ENCODE assay signal across 8 cellular contexts in the genomic region with DNA sequence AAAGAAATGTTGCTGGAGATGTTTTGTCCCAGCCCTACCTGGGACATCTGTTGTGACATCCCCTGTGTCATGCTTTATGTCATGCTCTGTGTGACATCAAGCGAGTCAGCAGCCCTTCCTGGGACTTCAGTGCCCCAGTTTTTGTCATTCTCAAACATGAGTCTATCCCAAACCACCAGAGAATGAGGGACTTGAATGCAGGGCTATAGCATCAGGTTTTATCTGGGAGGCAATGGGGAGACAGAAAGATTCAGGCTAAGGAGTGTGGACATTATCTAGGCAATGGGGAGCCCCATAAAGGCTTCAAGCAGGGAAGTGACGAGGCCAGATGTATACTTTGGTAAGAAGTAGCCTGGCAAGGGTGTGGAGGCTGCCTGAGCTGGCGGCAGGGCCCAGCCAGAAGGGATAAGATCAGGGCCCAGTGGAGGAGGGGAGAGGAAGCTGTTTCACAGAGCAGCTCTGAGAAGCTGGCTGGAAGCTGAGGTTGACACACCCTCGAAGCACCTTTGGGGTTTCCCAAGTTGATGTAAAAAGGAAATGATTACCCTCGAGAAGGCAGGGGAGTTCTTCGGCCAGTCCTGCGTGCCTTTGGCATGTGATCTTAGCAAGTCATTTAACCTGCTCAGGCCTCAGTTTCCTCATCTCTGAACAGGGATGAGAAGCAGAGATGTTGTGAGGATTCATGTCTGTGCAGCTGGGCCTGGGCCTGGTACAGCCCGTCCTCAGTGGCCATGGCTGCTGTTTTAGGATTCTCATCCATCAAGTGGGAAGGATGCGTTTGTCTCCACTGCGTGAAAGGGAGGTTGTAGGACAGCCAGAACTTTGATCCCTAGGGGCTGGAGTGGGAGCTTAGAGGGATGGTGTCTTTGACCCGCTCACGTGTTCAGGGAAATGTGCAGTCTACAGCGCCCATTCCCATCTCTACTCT. TPM values are rescaled to one million over a fixed set of nuclear protein-coding genes. Genes with fewer than 3 reads are reported as not detected.
DNase-seq lines count a peak whose midpoint lies in the region; ATAC-seq and TF ChIP-seq lines count a peak whose summit lies in the region.

No MANE protein-coding gene starts in this region.

- 52 to 57% methylated on average over 13 of the region's 13 CpGs for WGBS in esophagus, 2 donors
- WGBS in esophagus muscularis mucosa, result 62% methylated on average over 13 of the region's 13 CpGs

- no peaks in the 10 kb centered on the region for H3K27me3 ChIP-seq in DND-41 (ENCODE audit: insufficient read depth, low read length, poor library complexity)
- H3K27me3 ChIP-seq in esophagus (ENCODE audit: control insufficient read depth in 1 of 2, insufficient read depth in 2 of 2, low read length in 2 of 2), result no peaks in the 10 kb centered on the region
- H3K27me3 ChIP-seq in esophagus muscularis mucosa, result no peaks in the 10 kb centered on the region

- H3K9me3 ChIP-seq in DND-41 (ENCODE audit: insufficient read depth, low read length, severe bottlenecking), result no peaks in the 10 kb centered on the region
- no peaks in the 10 kb centered on the region for H3K9me3 ChIP-seq in esophagus (ENCODE audit: control insufficient read depth in 2 of 2, insufficient read depth in 1 of 2, low read depth in 1 of 2, low read length in 1 of 2)
- no peaks in the 10 kb centered on the region for H3K9me3 ChIP-seq in esophagus muscularis mucosa

- TF ChIP-seq CTCF in DND-41 (IDR thresholded peaks at IDR 0.05; ENCODE audit: borderline replicate concordance, extremely low read depth, low read length, poor library complexity, severe bottlenecking) (no peak), esophagus muscularis mucosa (IDR thresholded peaks at IDR 0.05) (no peak)

- intact Hi-C loops in esophagus muscularis mucosa (cut with DNase I), result no loop called here

- TF ChIP-seq EP300 in esophagus muscularis mucosa (IDR thresholded peaks at IDR 0.05), result no peak

- peak; percentile 23 for DNase-seq in DND-41
- peak; percentile 29 for DNase-seq in Jurkat, Clone E6-1 (ENCODE audit: low read depth, low spot score)
- DNase-seq in activated CD8-positive, alpha-beta memory T cell treated with anti-CD3 and anti-CD28 coated beads for 24 hours, result peak; percentile 78
- peak; percentile 29 to 48 for DNase-seq in stimulated activated CD4-positive, alpha-beta T cell treated with anti-CD3 and anti-CD28 coated beads, Interleukin-15, amount 100 ng/mL, for 1 hour (ENCODE audit: low read depth in 1 of 2, low spot score in 1 of 2)
- DNase-seq in esophagus muscularis mucosa (ENCODE audit: extremely low spot score), result no peak
- no peak for DNase-seq in left lobe of liver (ENCODE audit: low spot score)

- no peak for TF ChIP-seq POLR2A in esophagus muscularis mucosa (IDR thresholded peaks at IDR 0.05; ENCODE audit: low read depth)

- H4K20me1 ChIP-seq in DND-41 (ENCODE audit: insufficient read depth, low read length), result no peaks in the 10 kb centered on the region

- H3K27ac ChIP-seq in DND-41 (ENCODE audit: low read length) (no peak overlapping the region), esophagus (ENCODE audit: low read depth in 2 of 2, low read length in 1 of 2) (peak overlapping the region; percentile 81 to 92), esophagus muscularis mucosa (replicated peaks in 1 of 4) (peak overlapping the region in 1 of 4 donors; percentile 40)

- ATAC-seq in DND-41 (ENCODE audit: insufficient read depth, low read depth) (peak; percentile 61; the same call in 1 of the 3 replicates), GM21515 (IDR thresholded peaks at IDR 0.05; ENCODE audit: unreplicated experiment) (peak; percentile 57), left lobe of liver (no peak)

- H3K4me2 ChIP-seq in DND-41 (ENCODE audit: insufficient read depth, low read length), result no peak overlapping the region

- H3K4me3 ChIP-seq in DND-41 (ENCODE audit: low read depth in 1 of 2, low read length in 2 of 2) (no peak overlapping the region), esophagus (ENCODE audit: low read depth in 1 of 2, low read length in 2 of 2) (no peak overlapping the region), esophagus muscularis mucosa (no peak overlapping the region)
- no peak overlapping the region for H3K4me3 ChIP-seq in Jurkat, Clone E6-1 (ENCODE audit: low read length)

- no peaks in the 10 kb centered on the region for H3K79me2 ChIP-seq in DND-41 (ENCODE audit: insufficient read depth, low read length)

- H3K36me3 ChIP-seq in DND-41 (ENCODE audit: insufficient read depth, low read length), result no peaks in the 10 kb centered on the region
- H3K36me3 ChIP-seq in esophagus (ENCODE audit: control insufficient read depth in 2 of 2, insufficient read depth in 2 of 2, low read length in 1 of 2), result no peaks in the 10 kb centered on the region
- H3K36me3 ChIP-seq in esophagus muscularis mucosa, result peaks cover 0 to 15% (median 3%) of the 10 kb centered on the region in 4 donors

- H3K9ac ChIP-seq in DND-41 (ENCODE audit: low read depth, low read length), result no peak overlapping the region

- no peak overlapping the region for H2AFZ ChIP-seq in DND-41 (ENCODE audit: low read depth, low read length)

- H3K4me1 ChIP-seq in DND-41 (ENCODE audit: insufficient read depth, low read length) (no peaks in the 10 kb centered on the region), esophagus (ENCODE audit: control insufficient read depth in 2 of 2, insufficient read depth in 2 of 2, low read length in 1 of 2) (peaks cover 0 to 24% of the 10 kb centered on the region in 2 donors), esophagus muscularis mucosa (peaks cover 29 to 39% (median 36%) of the 10 kb centered on the region in 4 donors)

RNA-seq across cellular contexts. Expression of a gene that starts 34.3 kb away (rescaled TPM):
- 0.25 TPM for polyA plus RNA-seq in Jurkat, Clone E6-1 (2012; ENCODE audit: insufficient read depth, insufficient read length)
- 1 to 10 TPM; 6.1 to 7.1 TPM for polyA plus RNA-seq in esophagus
- 1 to 10 TPM; 2.5 to 3.2 (median 2.8) TPM for total RNA-seq in esophagus muscularis mucosa
- 4.5 TPM for total RNA-seq in left lobe of liver

RNA-seq across cellular contexts. Expression of a gene that starts 49.2 kb away (rescaled TPM):
- 31.2 TPM for polyA plus RNA-seq in Jurkat, Clone E6-1 (2012; ENCODE audit: insufficient read depth, insufficient read length)
- 10 to 100 TPM; 10.9 to 15.0 TPM for polyA plus RNA-seq in esophagus
- 10 to 100 TPM; 15.0 to 24.6 (median 16.7) TPM for total RNA-seq in esophagus muscularis mucosa
- 12.9 TPM for total RNA-seq in left lobe of liver

RNA-seq across cellular contexts. Expression of a gene that starts 57.4 kb away (rescaled TPM):
- polyA plus RNA-seq in Jurkat, Clone E6-1 (2012; ENCODE audit: insufficient read depth, insufficient read length), result 42.9 TPM
- 10 to 100 TPM; 16.3 to 29.0 TPM for polyA plus RNA-seq in esophagus
- total RNA-seq in esophagus muscularis mucosa (10 to 100 TPM; 17.6 to 29.5 (median 22.2) TPM), left lobe of liver (14.0 TPM)

Comparison
In these comparisons a context has a peak if more than half of its experiments do, and no peak if none do; other contexts are left out.
1. DNase-seq: peak in DND-41 (single experiment), Jurkat, Clone E6-1 (single experiment), activated CD8-positive, alpha-beta memory T cell treated with anti-CD3 and anti-CD28 coated beads for 24 hours (single experiment) and stimulated activated CD4-positive, alpha-beta T cell treated with anti-CD3 and anti-CD28 coated beads, Interleukin-15, amount 100 ng/mL, for 1 hour (2 of 2); none in esophagus muscularis mucosa (single experiment) and left lobe of liver (single experiment).